9 cellular contexts compared by ENCODE assay signal in the genomic region with DNA sequence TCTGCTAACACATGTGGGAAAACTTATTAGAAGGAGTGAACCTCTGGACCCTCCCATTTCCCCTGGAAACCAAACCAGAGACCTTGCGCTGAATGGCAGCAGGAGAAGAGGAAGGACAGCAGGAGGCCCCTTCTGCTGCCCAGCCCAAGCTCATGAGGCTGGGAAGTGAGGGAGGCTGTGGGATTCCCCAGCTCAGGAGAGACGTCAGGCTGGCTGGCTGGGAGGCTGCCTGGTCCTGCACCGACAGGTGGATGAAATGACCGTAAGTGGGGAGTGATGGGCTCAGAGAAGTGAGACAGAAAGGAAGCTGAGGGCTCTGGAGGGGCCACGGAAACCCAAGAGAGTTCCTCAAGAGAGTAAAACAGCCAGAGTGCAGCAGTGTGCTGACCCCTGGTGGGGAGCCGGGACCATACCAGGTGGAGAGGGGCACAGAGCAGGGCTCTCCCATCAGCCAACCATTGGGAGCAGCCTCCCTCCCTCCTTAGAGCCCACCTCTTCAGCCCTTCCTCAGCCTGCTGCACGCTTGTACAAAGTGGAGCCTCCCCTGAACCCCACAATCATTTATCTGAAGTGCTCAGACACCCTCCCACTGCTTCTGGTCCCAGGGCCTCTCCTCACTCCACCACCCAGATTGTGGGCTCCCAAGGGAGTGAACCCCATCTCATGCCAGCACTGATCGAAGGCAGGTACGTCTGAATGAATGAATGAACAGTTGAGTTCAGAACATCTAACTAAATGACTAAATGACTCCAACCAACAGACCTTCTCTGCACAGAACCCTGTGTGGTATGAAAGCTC. TPM values are rescaled to one million over a fixed set of nuclear protein-coding genes. Genes with fewer than 3 reads are reported as not detected.
DNase-seq lines count a peak whose midpoint lies in the region; ATAC-seq lines count a peak whose summit lies in the region.
"Had no signal": no experiment of that assay in that cellular context is flagged by ENCODE, and none has a peak within 500 bp of the region (broad histone marks: within the 10 kb centered on the region; RNA-seq: fewer than 3 reads in every experiment).

No MANE protein-coding gene starts in this region.

- H3K9me3 ChIP-seq in KOPT-K1 (ENCODE audit: insufficient read depth, low read length, poor library complexity, severe bottlenecking) (no peaks in the 10 kb centered on the region), adipocyte (ENCODE audit: control insufficient read depth, low read length) (no peaks in the 10 kb centered on the region), iPS-15b (ENCODE audit: control insufficient read depth, insufficient read depth, low read length) (no peaks in the 10 kb centered on the region)

- no peaks in the 10 kb centered on the region for H3K27me3 ChIP-seq in adipocyte (replicated peaks; ENCODE audit: control insufficient read depth, insufficient read depth, low read length)
- H3K27me3 ChIP-seq in iPS-15b (ENCODE audit: control insufficient read depth, insufficient read depth, low read length) = peaks cover 64% of the 10 kb centered on the region

- H3K36me3 ChIP-seq in KOPT-K1 (ENCODE audit: insufficient read depth, low read length) = no peaks in the 10 kb centered on the region
- no peaks in the 10 kb centered on the region for H3K36me3 ChIP-seq in adipocyte (ENCODE audit: control insufficient read depth, insufficient read depth, low read length, severe bottlenecking)
- no peaks in the 10 kb centered on the region for H3K36me3 ChIP-seq in iPS-15b (ENCODE audit: control insufficient read depth, insufficient read depth, low read length)

- H3K27ac ChIP-seq in KOPT-K1 (ENCODE audit: low read depth, low read length, poor library complexity, severe bottlenecking) = peak overlapping the region; percentile 39

- peak; percentile 8 for DNase-seq in NK-92 treated with Interleukin-12 subunit alpha and Interleukin-12 subunit beta, amount 100 ng/mL, for 24 hours (lab: John Stamatoyannopoulos, UW)
- DNase-seq in NK-92 (lab: John Stamatoyannopoulos, UW; ENCODE audit: unreplicated experiment) (no peak), SK-MEL-5 (ENCODE audit: low read depth, low spot score) (peak; percentile 80), adipocyte (ENCODE audit: low read depth) (peak; percentile 66)
- peak; percentile 55 to 57 for DNase-seq in stimulated activated CD4-positive, alpha-beta T cell treated with anti-CD3 and anti-CD28 coated beads, Interleukin-4, amount 100 ng/mL, for 4 hours

- H3K4me1 ChIP-seq in adipocyte (ENCODE audit: control insufficient read depth, insufficient read depth, low read length) (peaks cover 11% of the 10 kb centered on the region), iPS-15b (ENCODE audit: control insufficient read depth, insufficient read depth, low read length) (peaks cover 2% of the 10 kb centered on the region)

- ATAC-seq in GM21447 (IDR thresholded peaks at IDR 0.05; ENCODE audit: unreplicated experiment) = no peak

- H3K9ac ChIP-seq in adipocyte (ENCODE audit: low read length) (no peak overlapping the region), iPS-15b (ENCODE audit: low read depth, low read length) (no peak overlapping the region)

- in situ Hi-C loops in SK-MEL-5 (cut with HindIII; ENCODE audit: low pct_unique_long_range_greater_than_20kb, low sequenced_read_pairs) = no loop called here

- H3K4me3 ChIP-seq in adipocyte (ENCODE audit: low read length) (no peak overlapping the region), iPS-15b (ENCODE audit: low read depth, low read length) (peak overlapping the region; percentile 19)

RNA-seq across cellular contexts. Expression of a gene that starts 14.0 kb away (rescaled TPM):
- total RNA-seq in SK-MEL-5 (2014; rRNA removed; shearing (Covaris generic)) = 25.5 and 26.7 TPM in 2 replicates
- polyA plus RNA-seq in SK-MEL-5 (2015; cell fraction: cytosol; rRNA removed) = 16.7 and 18.1 TPM in 2 replicates
- 22.3 and 27.8 TPM in 2 replicates for polyA plus RNA-seq in SK-MEL-5 (2015; cell fraction: nucleus; rRNA removed)

RNA-seq across cellular contexts. Expression of a gene that starts 30.5 kb away (rescaled TPM):
- 33.5 and 35.4 TPM in 2 replicates for total RNA-seq in SK-MEL-5 (2014; rRNA removed; shearing (Covaris generic))
- 172 and 190 TPM in 2 replicates for polyA plus RNA-seq in SK-MEL-5 (2015; cell fraction: cytosol; rRNA removed)
- 199 and 239 TPM in 2 replicates for polyA plus RNA-seq in SK-MEL-5 (2015; cell fraction: nucleus; rRNA removed)

RNA-seq across cellular contexts. Expression of a gene that starts 49.0 kb away (rescaled TPM):
- 90.4 and 104 TPM in 2 replicates for total RNA-seq in SK-MEL-5 (2014; rRNA removed; shearing (Covaris generic))
- 99.8 and 106 TPM in 2 replicates for polyA plus RNA-seq in SK-MEL-5 (2015; cell fraction: cytosol; rRNA removed)
- polyA plus RNA-seq in SK-MEL-5 (2015; cell fraction: nucleus; rRNA removed) = 62.6 and 65.9 TPM in 2 replicates

RNA-seq across cellular contexts. Expression of a gene that starts 58.8 kb away (rescaled TPM):
- not detected in 2 replicates for total RNA-seq in SK-MEL-5 (2014; rRNA removed; shearing (Covaris generic))
- polyA plus RNA-seq in SK-MEL-5 (2015; cell fraction: cytosol; rRNA removed) = not detected in 2 replicates
- not detected in 2 replicates for polyA plus RNA-seq in SK-MEL-5 (2015; cell fraction: nucleus; rRNA removed)
- total RNA-seq: glomerular endothelial cell had no signal
